1 cellular context compared by ENCODE assay signal in genomic region chr4:82901129-82901718, GRCh38.
TF ChIP-seq lines count a peak whose summit lies in the region.

No MANE protein-coding gene starts in this region.

TF ChIP-seq in HepG2, 621 proteins besides CTCF, POLR2A, EP300 and RAD21 (continued from another document and continues in another):
- TF ChIP-seq, protein P1, sequence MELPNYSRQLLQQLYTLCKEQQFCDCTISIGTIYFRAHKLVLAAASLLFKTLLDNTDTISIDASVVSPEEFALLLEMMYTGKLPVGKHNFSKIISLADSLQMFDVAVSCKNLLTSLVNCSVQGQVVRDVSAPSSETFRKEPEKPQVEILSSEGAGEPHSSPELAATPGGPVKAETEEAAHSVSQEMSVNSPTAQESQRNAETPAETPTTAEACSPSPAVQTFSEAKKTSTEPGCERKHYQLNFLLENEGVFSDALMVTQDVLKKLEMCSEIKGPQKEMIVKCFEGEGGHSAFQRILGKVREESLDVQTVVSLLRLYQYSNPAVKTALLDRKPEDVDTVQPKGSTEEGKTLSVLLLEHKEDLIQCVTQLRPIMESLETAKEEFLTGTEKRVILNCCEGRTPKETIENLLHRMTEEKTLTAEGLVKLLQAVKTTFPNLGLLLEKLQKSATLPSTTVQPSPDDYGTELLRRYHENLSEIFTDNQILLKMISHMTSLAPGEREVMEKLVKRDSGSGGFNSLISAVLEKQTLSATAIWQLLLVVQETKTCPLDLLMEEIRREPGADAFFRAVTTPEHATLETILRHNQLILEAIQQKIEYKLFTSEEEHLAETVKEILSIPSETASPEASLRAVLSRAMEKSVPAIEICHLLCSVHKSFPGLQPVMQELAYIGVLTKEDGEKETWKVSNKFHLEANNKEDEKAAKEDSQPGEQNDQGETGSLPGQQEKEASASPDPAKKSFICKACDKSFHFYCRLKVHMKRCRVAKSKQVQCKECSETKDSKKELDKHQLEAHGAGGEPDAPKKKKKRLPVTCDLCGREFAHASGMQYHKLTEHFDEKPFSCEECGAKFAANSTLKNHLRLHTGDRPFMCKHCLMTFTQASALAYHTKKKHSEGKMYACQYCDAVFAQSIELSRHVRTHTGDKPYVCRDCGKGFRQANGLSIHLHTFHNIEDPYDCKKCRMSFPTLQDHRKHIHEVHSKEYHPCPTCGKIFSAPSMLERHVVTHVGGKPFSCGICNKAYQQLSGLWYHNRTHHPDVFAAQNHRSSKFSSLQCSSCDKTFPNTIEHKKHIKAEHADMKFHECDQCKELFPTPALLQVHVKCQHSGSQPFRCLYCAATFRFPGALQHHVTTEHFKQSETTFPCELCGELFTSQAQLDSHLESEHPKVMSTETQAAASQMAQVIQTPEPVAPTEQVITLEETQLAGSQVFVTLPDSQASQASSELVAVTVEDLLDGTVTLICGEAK (IDR thresholded peaks at IDR 0.05): peak; percentile 13; the same call in 1 of the 2 replicates
- TF ChIP-seq, protein P1 (CRISPR knock-in tag; IDR thresholded peaks at IDR 0.05): no peak
- no peak for TF ChIP-seq ZBTB21 (CRISPR knock-in tag; IDR thresholded peaks at IDR 0.05)
- peak; percentile 49; the same call in 1 of the 2 replicates for TF ChIP-seq CBX5 (CRISPR knock-in tag; IDR thresholded peaks at IDR 0.05; ENCODE audit: borderline replicate concordance)
- peak; percentile 13; the same call in 1 of the 2 replicates for TF ChIP-seq KAT8 (CRISPR knock-in tag; IDR thresholded peaks at IDR 0.05)
- TF ChIP-seq ZNF839 (CRISPR knock-in tag; IDR thresholded peaks at IDR 0.05; ENCODE audit: borderline replicate concordance): no peak
- TF ChIP-seq, protein P2, sequence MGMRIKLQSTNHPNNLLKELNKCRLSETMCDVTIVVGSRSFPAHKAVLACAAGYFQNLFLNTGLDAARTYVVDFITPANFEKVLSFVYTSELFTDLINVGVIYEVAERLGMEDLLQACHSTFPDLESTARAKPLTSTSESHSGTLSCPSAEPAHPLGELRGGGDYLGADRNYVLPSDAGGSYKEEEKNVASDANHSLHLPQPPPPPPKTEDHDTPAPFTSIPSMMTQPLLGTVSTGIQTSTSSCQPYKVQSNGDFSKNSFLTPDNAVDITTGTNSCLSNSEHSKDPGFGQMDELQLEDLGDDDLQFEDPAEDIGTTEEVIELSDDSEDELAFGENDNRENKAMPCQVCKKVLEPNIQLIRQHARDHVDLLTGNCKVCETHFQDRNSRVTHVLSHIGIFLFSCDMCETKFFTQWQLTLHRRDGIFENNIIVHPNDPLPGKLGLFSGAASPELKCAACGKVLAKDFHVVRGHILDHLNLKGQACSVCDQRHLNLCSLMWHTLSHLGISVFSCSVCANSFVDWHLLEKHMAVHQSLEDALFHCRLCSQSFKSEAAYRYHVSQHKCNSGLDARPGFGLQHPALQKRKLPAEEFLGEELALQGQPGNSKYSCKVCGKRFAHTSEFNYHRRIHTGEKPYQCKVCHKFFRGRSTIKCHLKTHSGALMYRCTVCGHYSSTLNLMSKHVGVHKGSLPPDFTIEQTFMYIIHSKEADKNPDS (CRISPR knock-in tag; IDR thresholded peaks at IDR 0.05): no peak
- TF ChIP-seq, protein P3, sequence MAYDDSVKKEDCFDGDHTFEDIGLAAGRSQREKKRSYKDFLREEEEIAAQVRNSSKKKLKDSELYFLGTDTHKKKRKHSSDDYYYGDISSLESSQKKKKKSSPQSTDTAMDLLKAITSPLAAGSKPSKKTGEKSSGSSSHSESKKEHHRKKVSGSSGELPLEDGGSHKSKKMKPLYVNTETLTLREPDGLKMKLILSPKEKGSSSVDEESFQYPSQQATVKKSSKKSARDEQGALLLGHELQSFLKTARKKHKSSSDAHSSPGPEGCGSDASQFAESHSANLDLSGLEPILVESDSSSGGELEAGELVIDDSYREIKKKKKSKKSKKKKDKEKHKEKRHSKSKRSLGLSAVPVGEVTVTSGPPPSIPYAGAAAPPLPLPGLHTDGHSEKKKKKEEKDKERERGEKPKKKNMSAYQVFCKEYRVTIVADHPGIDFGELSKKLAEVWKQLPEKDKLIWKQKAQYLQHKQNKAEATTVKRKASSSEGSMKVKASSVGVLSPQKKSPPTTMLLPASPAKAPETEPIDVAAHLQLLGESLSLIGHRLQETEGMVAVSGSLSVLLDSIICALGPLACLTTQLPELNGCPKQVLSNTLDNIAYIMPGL (CRISPR knock-in tag; IDR thresholded peaks at IDR 0.05; ENCODE audit: borderline replicate concordance in 1 of 2, low read depth in 1 of 2): 0 out of 4 replicates have a peak, but pooled peaks of 1 of the 2 experiments have one; percentile 8
- TF ChIP-seq, protein P4, sequence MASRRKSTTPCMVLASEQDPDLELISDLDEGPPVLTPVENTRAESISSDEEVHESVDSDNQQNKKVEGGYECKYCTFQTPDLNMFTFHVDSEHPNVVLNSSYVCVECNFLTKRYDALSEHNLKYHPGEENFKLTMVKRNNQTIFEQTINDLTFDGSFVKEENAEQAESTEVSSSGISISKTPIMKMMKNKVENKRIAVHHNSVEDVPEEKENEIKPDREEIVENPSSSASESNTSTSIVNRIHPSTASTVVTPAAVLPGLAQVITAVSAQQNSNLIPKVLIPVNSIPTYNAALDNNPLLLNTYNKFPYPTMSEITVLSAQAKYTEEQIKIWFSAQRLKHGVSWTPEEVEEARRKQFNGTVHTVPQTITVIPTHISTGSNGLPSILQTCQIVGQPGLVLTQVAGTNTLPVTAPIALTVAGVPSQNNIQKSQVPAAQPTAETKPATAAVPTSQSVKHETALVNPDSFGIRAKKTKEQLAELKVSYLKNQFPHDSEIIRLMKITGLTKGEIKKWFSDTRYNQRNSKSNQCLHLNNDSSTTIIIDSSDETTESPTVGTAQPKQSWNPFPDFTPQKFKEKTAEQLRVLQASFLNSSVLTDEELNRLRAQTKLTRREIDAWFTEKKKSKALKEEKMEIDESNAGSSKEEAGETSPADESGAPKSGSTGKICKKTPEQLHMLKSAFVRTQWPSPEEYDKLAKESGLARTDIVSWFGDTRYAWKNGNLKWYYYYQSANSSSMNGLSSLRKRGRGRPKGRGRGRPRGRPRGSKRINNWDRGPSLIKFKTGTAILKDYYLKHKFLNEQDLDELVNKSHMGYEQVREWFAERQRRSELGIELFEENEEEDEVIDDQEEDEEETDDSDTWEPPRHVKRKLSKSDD (CRISPR knock-in tag; IDR thresholded peaks at IDR 0.05; ENCODE audit: low read depth): peak; percentile 15; the same call in 1 of the 2 replicates
- TF ChIP-seq ZNF3 (CRISPR knock-in tag; IDR thresholded peaks at IDR 0.05): no peak
- TF ChIP-seq RBFOX2 (IDR thresholded peaks at IDR 0.05; ENCODE audit: low read depth, low read length): no peak
- no peak for TF ChIP-seq ZNF605 (CRISPR knock-in tag; IDR thresholded peaks at IDR 0.05)
- TF ChIP-seq AFF4 (CRISPR knock-in tag; IDR thresholded peaks at IDR 0.05): 0 out of 2 replicates have a peak, but pooled peaks have one; percentile 59
- no peak for TF ChIP-seq ZEB1 (IDR thresholded peaks at IDR 0.05; ENCODE audit: insufficient replicate concordance, low read depth)
- peak; percentile 41; the same call in 1 of the 2 replicates for TF ChIP-seq PITX1 (CRISPR knock-in tag; IDR thresholded peaks at IDR 0.05)
- no peak for TF ChIP-seq GATA4 (IDR thresholded peaks at IDR 0.05; ENCODE audit: borderline replicate concordance, low read depth)
- TF ChIP-seq, protein P5, sequence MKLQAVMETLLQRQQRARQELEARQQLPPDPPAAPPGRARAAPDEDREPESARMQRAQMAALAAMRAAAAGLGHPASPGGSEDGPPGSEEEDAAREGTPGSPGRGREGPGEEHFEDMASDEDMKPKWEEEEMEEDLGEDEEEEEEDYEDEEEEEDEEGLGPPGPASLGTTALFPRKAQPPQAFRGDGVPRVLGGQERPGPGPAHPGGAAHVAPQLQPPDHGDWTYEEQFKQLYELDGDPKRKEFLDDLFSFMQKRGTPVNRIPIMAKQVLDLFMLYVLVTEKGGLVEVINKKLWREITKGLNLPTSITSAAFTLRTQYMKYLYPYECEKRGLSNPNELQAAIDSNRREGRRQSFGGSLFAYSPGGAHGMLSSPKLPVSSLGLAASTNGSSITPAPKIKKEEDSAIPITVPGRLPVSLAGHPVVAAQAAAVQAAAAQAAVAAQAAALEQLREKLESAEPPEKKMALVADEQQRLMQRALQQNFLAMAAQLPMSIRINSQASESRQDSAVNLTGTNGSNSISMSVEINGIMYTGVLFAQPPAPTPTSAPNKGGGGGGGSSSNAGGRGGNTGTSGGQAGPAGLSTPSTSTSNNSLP (IDR thresholded peaks at IDR 0.05; ENCODE audit: low read depth, low read length): no peak
- no peak for TF ChIP-seq MIER3 (CRISPR knock-in tag; IDR thresholded peaks at IDR 0.05; ENCODE audit: borderline replicate concordance)
- no peak for TF ChIP-seq CBFB (CRISPR knock-in tag; IDR thresholded peaks at IDR 0.05)
- TF ChIP-seq, protein P6, sequence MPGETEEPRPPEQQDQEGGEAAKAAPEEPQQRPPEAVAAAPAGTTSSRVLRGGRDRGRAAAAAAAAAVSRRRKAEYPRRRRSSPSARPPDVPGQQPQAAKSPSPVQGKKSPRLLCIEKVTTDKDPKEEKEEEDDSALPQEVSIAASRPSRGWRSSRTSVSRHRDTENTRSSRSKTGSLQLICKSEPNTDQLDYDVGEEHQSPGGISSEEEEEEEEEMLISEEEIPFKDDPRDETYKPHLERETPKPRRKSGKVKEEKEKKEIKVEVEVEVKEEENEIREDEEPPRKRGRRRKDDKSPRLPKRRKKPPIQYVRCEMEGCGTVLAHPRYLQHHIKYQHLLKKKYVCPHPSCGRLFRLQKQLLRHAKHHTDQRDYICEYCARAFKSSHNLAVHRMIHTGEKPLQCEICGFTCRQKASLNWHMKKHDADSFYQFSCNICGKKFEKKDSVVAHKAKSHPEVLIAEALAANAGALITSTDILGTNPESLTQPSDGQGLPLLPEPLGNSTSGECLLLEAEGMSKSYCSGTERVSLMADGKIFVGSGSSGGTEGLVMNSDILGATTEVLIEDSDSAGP (CRISPR knock-in tag; IDR thresholded peaks at IDR 0.05; ENCODE audit: borderline replicate concordance): peak; percentile 82; the same call in 1 of the 2 replicates
- TF ChIP-seq, protein P7, sequence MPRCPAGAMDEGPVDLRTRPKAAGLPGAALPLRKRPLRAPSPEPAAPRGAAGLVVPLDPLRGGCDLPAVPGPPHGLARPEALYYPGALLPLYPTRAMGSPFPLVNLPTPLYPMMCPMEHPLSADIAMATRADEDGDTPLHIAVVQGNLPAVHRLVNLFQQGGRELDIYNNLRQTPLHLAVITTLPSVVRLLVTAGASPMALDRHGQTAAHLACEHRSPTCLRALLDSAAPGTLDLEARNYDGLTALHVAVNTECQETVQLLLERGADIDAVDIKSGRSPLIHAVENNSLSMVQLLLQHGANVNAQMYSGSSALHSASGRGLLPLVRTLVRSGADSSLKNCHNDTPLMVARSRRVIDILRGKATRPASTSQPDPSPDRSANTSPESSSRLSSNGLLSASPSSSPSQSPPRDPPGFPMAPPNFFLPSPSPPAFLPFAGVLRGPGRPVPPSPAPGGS (CRISPR knock-in tag; IDR thresholded peaks at IDR 0.05): 0 out of 2 replicates have a peak, but pooled peaks have one; percentile 9
- TF ChIP-seq ZNF547 (CRISPR knock-in tag; IDR thresholded peaks at IDR 0.05): 0 out of 2 replicates have a peak, but pooled peaks have one; percentile 16
- TF ChIP-seq SNRNP70 (IDR thresholded peaks at IDR 0.05; ENCODE audit: low read depth, low read length): no peak
- TF ChIP-seq ZKSCAN8 (CRISPR knock-in tag; IDR thresholded peaks at IDR 0.05; ENCODE audit: borderline replicate concordance): no peak
- 0 out of 2 replicates have a peak, but pooled peaks have one; percentile 7 for TF ChIP-seq HDAC1 (CRISPR knock-in tag; IDR thresholded peaks at IDR 0.05)
- no peak for TF ChIP-seq TBL1XR1 (IDR thresholded peaks at IDR 0.05; ENCODE audit: borderline replicate concordance, low read length, partially characterized antibody)
